1 cellular context compared by ENCODE assay signal in the genomic region with DNA sequence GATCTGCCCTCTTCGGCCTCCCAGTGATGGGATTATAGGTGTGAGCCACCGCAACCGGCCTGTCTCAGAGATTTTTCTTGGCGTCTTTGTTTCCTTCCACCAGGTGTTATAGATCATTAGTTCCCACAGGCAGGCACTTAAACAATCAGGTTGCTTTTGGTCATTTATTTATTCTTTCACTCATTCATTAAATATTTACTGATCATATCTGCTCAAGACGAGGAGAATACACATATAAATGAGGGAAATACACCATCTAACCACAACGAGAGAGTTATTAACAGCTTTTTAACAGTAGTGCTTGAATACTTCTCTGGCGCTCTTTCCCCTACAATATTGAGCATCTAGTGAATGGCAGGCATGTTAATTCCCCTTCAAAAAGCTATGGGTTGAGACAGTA.
TF ChIP-seq lines count a peak whose summit lies in the region.

No MANE protein-coding gene starts in this region.

TF ChIP-seq in IMR-90, 13 proteins besides CTCF, POLR2A, EP300 and RAD21 (continued from another document):
- TF ChIP-seq CEBPB (IDR thresholded peaks at IDR 0.05; ENCODE audit: low read depth, low read length), result no peak
- TF ChIP-seq, protein P1, sequence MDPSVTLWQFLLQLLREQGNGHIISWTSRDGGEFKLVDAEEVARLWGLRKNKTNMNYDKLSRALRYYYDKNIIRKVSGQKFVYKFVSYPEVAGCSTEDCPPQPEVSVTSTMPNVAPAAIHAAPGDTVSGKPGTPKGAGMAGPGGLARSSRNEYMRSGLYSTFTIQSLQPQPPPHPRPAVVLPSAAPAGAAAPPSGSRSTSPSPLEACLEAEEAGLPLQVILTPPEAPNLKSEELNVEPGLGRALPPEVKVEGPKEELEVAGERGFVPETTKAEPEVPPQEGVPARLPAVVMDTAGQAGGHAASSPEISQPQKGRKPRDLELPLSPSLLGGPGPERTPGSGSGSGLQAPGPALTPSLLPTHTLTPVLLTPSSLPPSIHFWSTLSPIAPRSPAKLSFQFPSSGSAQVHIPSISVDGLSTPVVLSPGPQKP (IDR thresholded peaks at IDR 0.05; ENCODE audit: borderline replicate concordance, low read depth, low read length), result no peak
- TF ChIP-seq, protein P2, sequence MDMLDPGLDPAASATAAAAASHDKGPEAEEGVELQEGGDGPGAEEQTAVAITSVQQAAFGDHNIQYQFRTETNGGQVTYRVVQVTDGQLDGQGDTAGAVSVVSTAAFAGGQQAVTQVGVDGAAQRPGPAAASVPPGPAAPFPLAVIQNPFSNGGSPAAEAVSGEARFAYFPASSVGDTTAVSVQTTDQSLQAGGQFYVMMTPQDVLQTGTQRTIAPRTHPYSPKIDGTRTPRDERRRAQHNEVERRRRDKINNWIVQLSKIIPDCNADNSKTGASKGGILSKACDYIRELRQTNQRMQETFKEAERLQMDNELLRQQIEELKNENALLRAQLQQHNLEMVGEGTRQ (IDR thresholded peaks at IDR 0.05; ENCODE audit: low read depth, low read length), result no peak
TF ChIP-seq in IMR-90: peak in this region for 0.
